Comparison of ENCODE assay signal across 1 cellular context in genomic region chr12:56117082-56117706, GRCh38.
A peak's percentile ranks its signal among the peaks of the same experiment; 100 is the strongest.
TF ChIP-seq lines count a peak whose summit lies in the region.

No MANE protein-coding gene starts in this region.

TF ChIP-seq in GM12878, 131 proteins besides CTCF, POLR2A, EP300 and RAD21:
- TF ChIP-seq HDGF (IDR thresholded peaks at IDR 0.05) (peak; percentile 28; the same call in 1 of the 2 replicates), CHD1 (IDR thresholded peaks at IDR 0.05; ENCODE audit: low read depth, low read length) (peak; percentile 78; the same call in 1 of the 2 replicates)
